Comparison of ENCODE assay signal across 16 cellular contexts in genomic region chr2:89000235-89000634, GRCh38.
DNase-seq lines count a peak whose midpoint lies in the region; ATAC-seq, FAIRE-seq and TF ChIP-seq lines count a peak whose summit lies in the region.
"Had no signal": no experiment of that assay in that cellular context is flagged by ENCODE, and none has a peak within 500 bp of the region (broad histone marks: within the 10 kb centered on the region; RNA-seq: fewer than 3 reads in every experiment).

No MANE protein-coding gene starts in this region.

- DNase-seq in H7 (peak; percentile 20), H1 (ENCODE audit: low read depth in 1 of 2, low spot score in 2 of 2) (no peak), iPS DF 6.9 (ENCODE audit: low read depth, low spot score) (peak; percentile 1), mesendoderm (peak; percentile 50), PC-3 (no peak), foreskin melanocyte (no peak), H9 (no peak)
- DNase-seq in stimulated activated CD4-positive, alpha-beta T cell treated with anti-CD3 and anti-CD28 coated beads, Interleukin-4, amount 100 ng/mL, for 4 hours, result no peak
- DNase-seq: C1 segment of cervical spinal cord; Calu3; CD4-positive, alpha-beta memory T cell; COR-L47; DMS53; DMS79 treated with DMSO at 0.1 percent for 48 hours; HCEC 1CT had no signal

- TF ChIP-seq CTCF in H1 (IDR thresholded peaks at IDR 0.05; ENCODE audit: control extremely low read depth in 1 of 3, insufficient read depth in 1 of 3, low read depth in 1 of 3, low read length in 3 of 3) (no peak), PC-3 (conservative IDR thresholded peaks at IDR 0.05; ENCODE audit: low read depth, low read length) (no peak), H9 (conservative IDR thresholded peaks at IDR 0.05) (no peak)

- no peak overlapping the region for H4K5ac ChIP-seq in H1 (ENCODE audit: insufficient read length, low read depth, low read length)
- H4K5ac ChIP-seq in mesendoderm (ENCODE audit: low read length), result no peak overlapping the region
- no peak overlapping the region for H4K5ac ChIP-seq in H9 (ENCODE audit: insufficient read length, low read depth, low read length)

- no peak overlapping the region for H3K4me3 Mint-ChIP-seq in H9
- H3K4me3 Mint-ChIP-seq: CD4-positive, alpha-beta memory T cell had no signal

- H3K14ac ChIP-seq in H1 (ENCODE audit: insufficient read length), result no peak overlapping the region
- H3K14ac ChIP-seq in H9 (ENCODE audit: insufficient read depth, low read length), result no peak overlapping the region

- CTCF ChIA-PET in H1 (lab: Charles Lee; ENCODE audit: partially characterized antibody) (no interaction called here), PC-3 (lab: Charles Lee) (no interaction called here)

- no peak overlapping the region for H3K23ac ChIP-seq in H1 (ENCODE audit: insufficient read length)
- no peak overlapping the region for H3K23ac ChIP-seq in mesendoderm (ENCODE audit: low read length)
- no peak overlapping the region for H3K23ac ChIP-seq in H9 (ENCODE audit: insufficient read length, low read depth, low read length)

- H3K23me2 ChIP-seq in H1 (ENCODE audit: low read depth, low read length), result no peaks in the 10 kb centered on the region
- no peaks in the 10 kb centered on the region for H3K23me2 ChIP-seq in H9 (ENCODE audit: insufficient read length, low read depth, low read length, poor library complexity, severe bottlenecking)

- FAIRE-seq in H1 (lab: Jason Lieb, UNC), result no peak
- FAIRE-seq: G401.6 had no signal

- H2BK15ac ChIP-seq in H1 (ENCODE audit: low read length) (no peak overlapping the region), mesendoderm (replicated peaks; ENCODE audit: low read depth) (no peak overlapping the region), H9 (ENCODE audit: low read depth, low read length) (no peak overlapping the region)

- H3K27ac Mint-ChIP-seq in H9, result no peak overlapping the region
- H3K27ac Mint-ChIP-seq: CD4-positive, alpha-beta memory T cell had no signal

- H4K20me1 ChIP-seq in H1 (replicated peaks in 1 of 2; ENCODE audit: control insufficient read depth in 1 of 2, insufficient read depth in 2 of 2, low read length in 2 of 2) (no peaks in the 10 kb centered on the region), PC-3 (ENCODE audit: low read length) (no peaks in the 10 kb centered on the region), H9 (ENCODE audit: control insufficient read depth, insufficient read depth, insufficient read length) (no peaks in the 10 kb centered on the region)

- H3F3A ChIP-seq in PC-3 (ENCODE audit: low read length, unreplicated experiment), result no peaks in the 10 kb centered on the region

- H3K27me3 ChIP-seq in H7 (ENCODE audit: control insufficient read depth, insufficient read depth, low read length) (no peaks in the 10 kb centered on the region), H1 (replicated peaks in 1 of 4; ENCODE audit: control insufficient read depth in 3 of 4, extremely low read depth in 1 of 4, insufficient read depth in 3 of 4, low read length in 3 of 4) (peaks cover 0 to 4% (median under 1%) of the 10 kb centered on the region in 4 experiments; a peak in 4 of 7 replicates), iPS DF 6.9 (ENCODE audit: control insufficient read depth, insufficient read depth, low read length) (no peaks in the 10 kb centered on the region), mesendoderm (ENCODE audit: insufficient read depth, low read length, poor library complexity) (no peaks in the 10 kb centered on the region), PC-3 (ENCODE audit: low read length) (no peaks in the 10 kb centered on the region), H9 (ENCODE audit: insufficient read depth, low read length) (no peaks in the 10 kb centered on the region; the same call in 1 of the 2 replicates)

- H3K4me1 Mint-ChIP-seq in H9, result no peaks in the 10 kb centered on the region
- H3K4me1 Mint-ChIP-seq: CD4-positive, alpha-beta memory T cell had no signal

- H3K9ac ChIP-seq in H1 (replicated peaks in 1 of 4; ENCODE audit: extremely low read depth in 1 of 4, low read depth in 3 of 4, low read length in 3 of 4) (no peak overlapping the region), mesendoderm (ENCODE audit: low read length) (no peak overlapping the region), PC-3 (ENCODE audit: low read length) (no peak overlapping the region), H9 (ENCODE audit: extremely low read depth, insufficient read length, low read length) (no peak overlapping the region)

- no peak overlapping the region for H2AFZ ChIP-seq in H1 (ENCODE audit: low read length)
- no peak overlapping the region for H2AFZ ChIP-seq in PC-3 (ENCODE audit: low read length)
- no peak overlapping the region for H2AFZ ChIP-seq in H9 (ENCODE audit: low read length)

- H3K4ac ChIP-seq in H1 (replicated peaks; ENCODE audit: insufficient read length, low read depth, low read length) (no peak overlapping the region), mesendoderm (ENCODE audit: low read depth, low read length) (no peak overlapping the region), H9 (ENCODE audit: low read depth, low read length) (no peak overlapping the region)

- H2AK5ac ChIP-seq in H1 (ENCODE audit: low read depth, low read length), result no peak overlapping the region
- H2AK5ac ChIP-seq in mesendoderm (ENCODE audit: low read length), result no peak overlapping the region
- H2AK5ac ChIP-seq in H9 (ENCODE audit: insufficient read length, low read length), result no peak overlapping the region

- H3K9me2 ChIP-seq in PC-3 (replicated peaks; ENCODE audit: low read length), result no peaks in the 10 kb centered on the region

- TF ChIP-seq EP300 in H1 (IDR thresholded peaks at IDR 0.05; ENCODE audit: borderline replicate concordance in 1 of 2, low read depth in 2 of 2, low read length in 2 of 2), result no peak

- H3K79me1 ChIP-seq in H1 (ENCODE audit: low read depth, low read length) (no peaks in the 10 kb centered on the region), mesendoderm (ENCODE audit: low read length) (no peaks in the 10 kb centered on the region), H9 (ENCODE audit: insufficient read depth, low read depth, low read length, poor library complexity, severe bottlenecking) (no peaks in the 10 kb centered on the region)

- H3K18ac ChIP-seq in H1 (ENCODE audit: extremely low read depth, low read length) (no peak overlapping the region), mesendoderm (ENCODE audit: low read length) (no peak overlapping the region), H9 (ENCODE audit: insufficient read length, low read depth, low read length) (no peak overlapping the region)

- H3K56ac ChIP-seq in H1 (replicated peaks; ENCODE audit: insufficient read length, low read depth, low read length) (no peak overlapping the region), mesendoderm (ENCODE audit: low read length) (no peak overlapping the region), H9 (ENCODE audit: insufficient read length, low read depth, low read length) (no peak overlapping the region)

- H2BK12ac ChIP-seq in H1 (ENCODE audit: low read depth, low read length) (no peak overlapping the region), H9 (ENCODE audit: insufficient read length, low read depth, low read length) (no peak overlapping the region)

- no peak for TF ChIP-seq RAD21 in H1 (IDR thresholded peaks at IDR 0.05 in 1 of 2, conservative IDR thresholded peaks at IDR 0.05 in 1 of 2; ENCODE audit: low read depth in 2 of 2, low read length in 2 of 2)

- H3K36me3 Mint-ChIP-seq in H9 (ENCODE audit: insufficient read depth in 1 of 3, low read depth in 3 of 3), result peaks cover 0 to 16% (median 0%) of the 10 kb centered on the region in 3 experiments; a peak in 4 of 7 replicates
- H3K36me3 Mint-ChIP-seq: CD4-positive, alpha-beta memory T cell had no signal

- H3K79me2 ChIP-seq in H1 (ENCODE audit: control insufficient read depth in 1 of 2, insufficient read depth in 2 of 2, low read length in 2 of 2) (no peaks in the 10 kb centered on the region), mesendoderm (ENCODE audit: control insufficient read depth, insufficient read depth, low read length) (no peaks in the 10 kb centered on the region), PC-3 (ENCODE audit: low read length) (no peaks in the 10 kb centered on the region), H9 (ENCODE audit: insufficient read depth, low read length) (no peaks in the 10 kb centered on the region)

- H3K4me1 ChIP-seq in H1 (replicated peaks in 1 of 4; ENCODE audit: control insufficient read depth in 3 of 4, insufficient read depth in 4 of 4, low read length in 3 of 4) (peaks cover 0 to 3% (median 0%) of the 10 kb centered on the region in 4 experiments; a peak in 2 of 7 replicates), iPS DF 6.9 (ENCODE audit: control insufficient read depth, insufficient read depth, low read length) (no peaks in the 10 kb centered on the region), mesendoderm (ENCODE audit: control insufficient read depth, low read depth, low read length) (no peaks in the 10 kb centered on the region), PC-3 (ENCODE audit: insufficient read depth, low read length) (no peaks in the 10 kb centered on the region), H9 (ENCODE audit: insufficient read depth, low read length) (no peaks in the 10 kb centered on the region)

- H3K4me3 ChIP-seq in H7 (ENCODE audit: insufficient read depth, low read depth, low read length) (no peak overlapping the region), H1 (ENCODE audit: extremely low read depth in 1 of 4, insufficient read depth in 2 of 4, low read depth in 3 of 4, low read length in 4 of 4) (no peak overlapping the region), iPS DF 6.9 (ENCODE audit: low read length) (no peak overlapping the region), mesendoderm (ENCODE audit: low read length) (no peak overlapping the region), PC-3 (ENCODE audit: low read length) (no peak overlapping the region)

- no peak overlapping the region for H2BK5ac ChIP-seq in H1 (ENCODE audit: low read depth, low read length)
- H2BK5ac ChIP-seq in mesendoderm (ENCODE audit: low read length), result no peak overlapping the region
- no peak overlapping the region for H2BK5ac ChIP-seq in H9 (ENCODE audit: insufficient read length, low read length)

- H3K27ac ChIP-seq in H1 (ENCODE audit: low read depth, low read length) (no peak overlapping the region), iPS DF 6.9 (ENCODE audit: low read length) (no peak overlapping the region), mesendoderm (ENCODE audit: low read depth, low read length) (no peak overlapping the region), PC-3 (ENCODE audit: low read length) (no peak overlapping the region), H9 (ENCODE audit: insufficient read length, low read depth, low read length) (no peak overlapping the region)

- ATAC-seq in PC-3, result no peak

- no peak overlapping the region for H2BK120ac ChIP-seq in H1 (replicated peaks; ENCODE audit: low read depth, low read length)
- no peak overlapping the region for H2BK120ac ChIP-seq in mesendoderm (ENCODE audit: low read depth, low read length)
- H2BK120ac ChIP-seq in H9 (ENCODE audit: low read depth, low read length, poor library complexity, severe bottlenecking), result no peak overlapping the region

- H3K4me2 ChIP-seq in H1 (ENCODE audit: insufficient read depth in 1 of 2, low read depth in 2 of 2, low read length in 2 of 2) (peak overlapping the region in 1 of 2 experiments; percentile 23; a peak in 1 of 4 replicates), mesendoderm (ENCODE audit: low read length) (no peak overlapping the region), PC-3 (ENCODE audit: low read length) (no peak overlapping the region), H9 (ENCODE audit: insufficient read depth, insufficient read length, low read length) (no peak overlapping the region)

- H3K36me3 ChIP-seq in H7 (replicated peaks; ENCODE audit: control insufficient read depth, insufficient read depth, low read length), result no peaks in the 10 kb centered on the region
- H3K36me3 ChIP-seq in H1 (ENCODE audit: control insufficient read depth in 2 of 4, insufficient read depth in 4 of 4, low read length in 3 of 4), result no peaks in the 10 kb centered on the region
- no peaks in the 10 kb centered on the region for H3K36me3 ChIP-seq in iPS DF 6.9 (ENCODE audit: control insufficient read depth, insufficient read depth, low read length)
- H3K36me3 ChIP-seq in mesendoderm (ENCODE audit: control insufficient read depth, insufficient read depth, low read length), result no peaks in the 10 kb centered on the region
- no peaks in the 10 kb centered on the region for H3K36me3 ChIP-seq in PC-3 (ENCODE audit: low read depth, low read length)

- H3K9me3 ChIP-seq in H1 (ENCODE audit: insufficient read depth in 2 of 2, low read depth in 1 of 2, low read length in 1 of 2), result no peaks in the 10 kb centered on the region; a peak in 1 of 4 replicates
- peaks cover 2% of the 10 kb centered on the region; the same call in 1 of the 2 replicates for H3K9me3 ChIP-seq in iPS DF 6.9 (ENCODE audit: control insufficient read depth, insufficient read depth, low read length)
- H3K9me3 ChIP-seq in PC-3 (ENCODE audit: low read length), result no peaks in the 10 kb centered on the region
- H3K9me3 ChIP-seq in H9 (ENCODE audit: control insufficient read depth, low read depth, low read length), result peaks cover 7% of the 10 kb centered on the region

- H4K91ac ChIP-seq in H1 (replicated peaks; ENCODE audit: insufficient read length, low read length) (no peak overlapping the region), H9 (ENCODE audit: insufficient read length, low read depth, low read length) (no peak overlapping the region)

- 56% methylated on average over 5 of the region's 5 CpGs; no CpG with 5 or more reads in 1 of the 2 experiments for WGBS in H1 (ENCODE audit: extremely low coverage in 1 of 2, insufficient coverage in 1 of 2, insufficient read length in 1 of 2, insufficient replicate concordance in 2 of 2, low coverage in 1 of 2, low lambda C conversion rate in 2 of 2, missing lambda C conversion rate in 1 of 2), 2 experiments
- WGBS in iPS DF 6.9 (ENCODE audit: insufficient coverage, insufficient read length), result no CpG with 5 or more reads among the region's 5 CpGs
- WGBS in mesendoderm (ENCODE audit: extremely low coverage, insufficient coverage, low lambda C conversion rate), result no CpG with 5 or more reads among the region's 5 CpGs
- no CpG with 5 or more reads among the region's 5 CpGs for WGBS in H9 (ENCODE audit: extremely low coverage, insufficient read length, low lambda C conversion rate)

- H3T11ph ChIP-seq in H9 (ENCODE audit: low read length), result no peak overlapping the region

- H3K9me3 Mint-ChIP-seq in H9, result peaks cover 53 to 72% of the 10 kb centered on the region in 2 experiments

- BruUV-seq in PC-3 (replicated peaks; lab: Mats Ljungman, UMichigan), result no TSS peak

- no peak overlapping the region for H2BK20ac ChIP-seq in H1 (ENCODE audit: low read length)
- H2BK20ac ChIP-seq in H9 (ENCODE audit: low read depth, low read length, poor library complexity, severe bottlenecking), result no peak overlapping the region

- POLR2A ChIA-PET in H1 (lab: Charles Lee; ENCODE audit: partially characterized antibody), result no interaction called here
- POLR2A ChIA-PET in PC-3 (lab: Charles Lee; ENCODE audit: unreplicated experiment), result no interaction called here

- peaks cover 2% of the 10 kb centered on the region for H3K27me3 Mint-ChIP-seq in H9 (ENCODE audit: low read depth)

- H4K8ac ChIP-seq in H1 (ENCODE audit: extremely low read depth, insufficient read depth, low read length) (no peak overlapping the region), mesendoderm (ENCODE audit: low read depth, low read length) (no peak overlapping the region), H9 (replicated peaks; ENCODE audit: insufficient read length, low read depth, low read length) (no peak overlapping the region)

- TF ChIP-seq POLR2A in H1 (IDR thresholded peaks at IDR 0.05; ENCODE audit: control extremely low read depth in 1 of 2, low read depth in 2 of 2, low read length in 2 of 2), result no peak

- intact Hi-C loops in PC-3 (cut with micrococcal nuclease), result no loop called here

Comparison
In these comparisons a context has a peak if more than half of its experiments do, and no peak if none do; other contexts are left out.
1. DNase-seq: peak in H7 (single experiment), iPS DF 6.9 (single experiment) and mesendoderm (single experiment); none in H1 (0 of 2), PC-3 (single experiment), stimulated activated CD4-positive, alpha-beta T cell treated with anti-CD3 and anti-CD28 coated beads, Interleukin-4, amount 100 ng/mL, for 4 hours (0 of 2), foreskin melanocyte (single experiment) and H9 (single experiment).